ENCODE assay signal across 22 cellular contexts in the genomic region with DNA sequence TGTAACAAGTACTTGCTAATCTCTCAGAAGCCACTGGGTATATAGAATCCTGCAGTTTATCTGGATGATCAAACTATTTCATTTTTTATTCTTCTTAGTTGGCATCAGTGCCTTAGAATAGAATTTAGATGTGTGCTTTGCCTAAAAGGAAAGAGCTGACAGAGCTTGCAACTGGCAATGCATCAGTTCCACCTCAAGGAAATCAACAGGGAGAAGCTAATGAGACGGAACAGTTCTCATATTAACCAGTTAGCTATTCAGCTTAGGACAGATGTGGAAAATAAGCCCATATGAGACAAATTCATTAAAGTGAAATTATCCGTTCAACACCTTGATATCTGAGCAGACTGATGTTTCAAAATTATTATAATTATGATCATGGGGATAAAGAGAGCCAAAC.
DNase-seq lines count a peak whose midpoint lies in the region; ATAC-seq, FAIRE-seq and TF ChIP-seq lines count a peak whose summit lies in the region.
"Had no signal": no experiment of that assay in that cellular context is flagged by ENCODE, and none has a peak within 500 bp of the region (broad histone marks: within the 10 kb centered on the region; RNA-seq: fewer than 3 reads in every experiment).

No MANE protein-coding gene starts in this region.

- no peak for ATAC-seq in activated CD4-positive, alpha-beta T cell treated with anti-CD3 and anti-CD28 coated beads for 36 hours
- ATAC-seq in pancreas (peak in 3 of 4 donors; percentile 17 to 44 (median 19)), gastrocnemius medialis (no peak), GM18861 (IDR thresholded peaks at IDR 0.05; ENCODE audit: unreplicated experiment) (no peak)
- ATAC-seq: HCT116, Right ventricle myocardium inferior had no signal

- H3K4me1 Mint-ChIP-seq in activated CD4-positive, alpha-beta T cell treated with anti-CD3 and anti-CD28 coated beads, Interleukin-2, amount 10 ng/mL, durations not matched to agents 7 days and 5 days = peaks cover 39% of the 10 kb centered on the region
- H3K4me1 Mint-ChIP-seq in activated CD4-positive, alpha-beta T cell treated with anti-CD3 and anti-CD28 coated beads for 36 hours = peaks cover 53% of the 10 kb centered on the region
- H3K4me1 Mint-ChIP-seq: CD14-positive monocyte had no signal

- peaks cover 7% of the 10 kb centered on the region for H3K9me3 Mint-ChIP-seq in activated CD4-positive, alpha-beta T cell treated with anti-CD3 and anti-CD28 coated beads, Interleukin-2, amount 10 ng/mL, durations not matched to agents 7 days and 5 days
- H3K9me3 Mint-ChIP-seq in activated CD4-positive, alpha-beta T cell treated with anti-CD3 and anti-CD28 coated beads for 36 hours (ENCODE audit: low read depth) = no peaks in the 10 kb centered on the region

- no peaks in the 10 kb centered on the region for H3K27me3 Mint-ChIP-seq in activated CD4-positive, alpha-beta T cell treated with anti-CD3 and anti-CD28 coated beads, Interleukin-2, amount 10 ng/mL, durations not matched to agents 7 days and 5 days
- H3K27me3 Mint-ChIP-seq in activated CD4-positive, alpha-beta T cell treated with anti-CD3 and anti-CD28 coated beads for 36 hours = no peaks in the 10 kb centered on the region
- H3K27me3 Mint-ChIP-seq: B cell had no signal

- H3K4me3 Mint-ChIP-seq in activated CD4-positive, alpha-beta T cell treated with anti-CD3 and anti-CD28 coated beads, Interleukin-2, amount 10 ng/mL, durations not matched to agents 7 days and 5 days = no peak overlapping the region
- no peak overlapping the region for H3K4me3 Mint-ChIP-seq in activated CD4-positive, alpha-beta T cell treated with anti-CD3 and anti-CD28 coated beads for 36 hours
- H3K4me3 Mint-ChIP-seq: B cell, CD14-positive monocyte had no signal

- H3K27me3 ChIP-seq in pancreas (no peaks in the 10 kb centered on the region), gastrocnemius medialis (no peaks in the 10 kb centered on the region)
- H3K27me3 ChIP-seq: SJSA1 had no signal

- peak; percentile 57 for FAIRE-seq in RCC 7860 (lab: Jason Lieb, UNC)
- no peak for FAIRE-seq in pancreas (lab: Jason Lieb, UNC)
- FAIRE-seq: HTR-8/SVneo had no signal

- H3K4me1 ChIP-seq in pancreas (peaks cover 26 to 32% (median 26%) of the 10 kb centered on the region in 3 donors), gastrocnemius medialis (peaks cover 0 to 8% of the 10 kb centered on the region in 2 donors)
- H3K4me1 ChIP-seq: SJSA1 had no signal

- no peak for DNase-seq in activated CD4-positive, alpha-beta T cell treated with anti-CD3 and anti-CD28 coated beads, Interleukin-2, amount 10 ng/mL, durations not matched to agents 7 days and 5 days
- no peak for DNase-seq in activated CD4-positive, alpha-beta T cell treated with anti-CD3 and anti-CD28 coated beads for 36 hours
- DNase-seq in RCC 7860 (ENCODE audit: low spot score) (no peak), kidney glomerular epithelial cell (lab: John Stamatoyannopoulos, UW) (peak; percentile 51), pancreas (no peak), AG20443 (ENCODE audit: low spot score) (no peak), gastrocnemius medialis (no peak)
- DNase-seq: GOT3, IMR-90, NCI-H1105, NCI-H2081, NCI-H2171, NCI-H446, OCI-M1 had no signal

- H3K27ac ChIP-seq in pancreas (peak overlapping the region; percentile 40 to 66 (median 56)), gastrocnemius medialis (no peak overlapping the region)
- H3K27ac ChIP-seq: KMS-11, SJSA1 had no signal

- CTCF ChIA-PET in activated CD4-positive, alpha-beta T cell treated with anti-CD3 and anti-CD28 coated beads, Interleukin-2, amount 10 ng/mL, durations not matched to agents 7 days and 5 days (lab: Charles Lee) = interaction anchor here (1.6 to 3.2 kb wide), 2 partner anchors 11 kb away, joined by 8 to 14 read pairs; no protein-coding TSS in a partner anchor
- CTCF ChIA-PET in activated CD4-positive, alpha-beta T cell treated with anti-CD3 and anti-CD28 coated beads for 36 hours (lab: Charles Lee) = interaction anchor here (2.7 kb wide), 1 partner anchor 11 kb away, joined by 8 read pairs; no protein-coding TSS in a partner anchor

- H3K36me3 ChIP-seq in pancreas (no peaks in the 10 kb centered on the region), gastrocnemius medialis (no peaks in the 10 kb centered on the region)
- H3K36me3 ChIP-seq: SJSA1 had no signal

- TF ChIP-seq CTCF in pancreas (IDR thresholded peaks at IDR 0.05) (no peak), gastrocnemius medialis (IDR thresholded peaks at IDR 0.05 in 4 of 5, conservative IDR thresholded peaks at IDR 0.05 in 1 of 5) (no peak)

- no peak for TF ChIP-seq POLR2A in gastrocnemius medialis (IDR thresholded peaks at IDR 0.05)

- H3K9me3 ChIP-seq in pancreas = no peaks in the 10 kb centered on the region
- H3K9me3 ChIP-seq in gastrocnemius medialis = no peaks in the 10 kb centered on the region
- H3K9me3 ChIP-seq: SJSA1 had no signal

- intact Hi-C loops in activated CD4-positive, alpha-beta T cell treated with anti-CD3 and anti-CD28 coated beads for 36 hours (cut with DNase I, micrococcal nuclease) = no loop called here
- intact Hi-C loops in pancreas (cut with DNase I) (no loop called here), gastrocnemius medialis (cut with DNase I; ENCODE audit: low total_unique reads) (no loop called here)

- POLR2A ChIA-PET in activated CD4-positive, alpha-beta T cell treated with anti-CD3 and anti-CD28 coated beads, Interleukin-2, amount 10 ng/mL, durations not matched to agents 7 days and 5 days (lab: Charles Lee) = no interaction called here
- POLR2A ChIA-PET in activated CD4-positive, alpha-beta T cell treated with anti-CD3 and anti-CD28 coated beads for 36 hours (lab: Charles Lee) = no interaction called here

- H3K27ac Mint-ChIP-seq in activated CD4-positive, alpha-beta T cell treated with anti-CD3 and anti-CD28 coated beads, Interleukin-2, amount 10 ng/mL, durations not matched to agents 7 days and 5 days = peak overlapping the region; percentile 87
- H3K27ac Mint-ChIP-seq in activated CD4-positive, alpha-beta T cell treated with anti-CD3 and anti-CD28 coated beads for 36 hours = no peak overlapping the region
- H3K27ac Mint-ChIP-seq: B cell, CD14-positive monocyte had no signal

- H3K4me3 ChIP-seq in pancreas = no peak overlapping the region
- no peak overlapping the region for H3K4me3 ChIP-seq in gastrocnemius medialis
- H3K4me3 ChIP-seq: SJSA1 had no signal

- H3K36me3 Mint-ChIP-seq in activated CD4-positive, alpha-beta T cell treated with anti-CD3 and anti-CD28 coated beads, Interleukin-2, amount 10 ng/mL, durations not matched to agents 7 days and 5 days (ENCODE audit: low read depth) = peaks cover 22% of the 10 kb centered on the region
- no peaks in the 10 kb centered on the region for H3K36me3 Mint-ChIP-seq in activated CD4-positive, alpha-beta T cell treated with anti-CD3 and anti-CD28 coated beads for 36 hours (ENCODE audit: low read depth)
- H3K36me3 Mint-ChIP-seq: CD14-positive monocyte had no signal

- WGBS in pancreas, 2 donors = 38 to 44% methylated on average over 2 of the region's 2 CpGs

- in situ Hi-C loops in gastrocnemius medialis (cut with MboI; ENCODE audit: low sequenced_read_pairs in 4 of 4) = no loop called here

Comparison
In these comparisons a context has a peak if more than half of its experiments do, and no peak if none do; other contexts are left out.
1. ATAC-seq: peak in pancreas (3 of 4); none in activated CD4-positive, alpha-beta T cell treated with anti-CD3 and anti-CD28 coated beads for 36 hours (single experiment), gastrocnemius medialis (0 of 2) and GM18861 (single experiment).
2. H3K27ac ChIP-seq: peak in pancreas (4 of 4); none in gastrocnemius medialis (0 of 4).